ENCODE assay signal across 8 cellular contexts in genomic region chr4:102449751-102450352, GRCh38. TPM values are rescaled to one million over a fixed set of nuclear protein-coding genes. Genes with fewer than 3 reads are reported as not detected.
DNase-seq lines count a peak whose midpoint lies in the region; TF ChIP-seq lines count a peak whose summit lies in the region.

No MANE protein-coding gene starts in this region.

- TF ChIP-seq CTCF in mammary epithelial cell (conservative IDR thresholded peaks at IDR 0.05 in 1 of 2, IDR thresholded peaks at IDR 0.05 in 1 of 2; ENCODE audit: extremely low read depth in 1 of 2, insufficient read depth in 1 of 2, low read depth in 1 of 2, low read length in 2 of 2), result peak; percentile 48 to 75

- H4K20me1 ChIP-seq in mammary epithelial cell (ENCODE audit: insufficient read depth, low read length), result no peaks in the 10 kb centered on the region

- no peak overlapping the region for H3K4me3 ChIP-seq in mammary epithelial cell (replicated peaks in 1 of 3; ENCODE audit: insufficient read depth in 1 of 3, low read depth in 2 of 3, low read length in 3 of 3)

- CTCF ChIA-PET in mammary epithelial cell (lab: Charles Lee; ENCODE audit: low non-redundant PET), result no interaction called here

- no peak overlapping the region for H3K9ac ChIP-seq in mammary epithelial cell (ENCODE audit: insufficient read depth, low read length)

- no peaks in the 10 kb centered on the region for H3K36me3 ChIP-seq in mammary epithelial cell (ENCODE audit: insufficient read depth, low read length)

- no peaks in the 10 kb centered on the region for H3K27me3 ChIP-seq in mammary epithelial cell (ENCODE audit: insufficient read depth, low read length)

- no peaks in the 10 kb centered on the region for H3K4me1 ChIP-seq in mammary epithelial cell (ENCODE audit: insufficient read depth, low read length)

- no peak overlapping the region for H3K4me2 ChIP-seq in mammary epithelial cell (ENCODE audit: insufficient read depth, low read depth, low read length)

- H3K27ac ChIP-seq in mammary epithelial cell (ENCODE audit: insufficient read depth, low read depth, low read length), result no peak overlapping the region

- in situ Hi-C loops in mammary epithelial cell (cut with MboI; ENCODE audit: low sequenced_read_pairs in 2 of 2), result loop anchor here (10.0 to 25.0 kb wide), 4 partner anchors 155 to 635 kb away; no protein-coding TSS in a partner anchor

- dilution Hi-C loops in mammary epithelial cell (cut with HindIII; ENCODE audit: low sequenced_read_pairs), result no loop called here

- no peak overlapping the region for H2AFZ ChIP-seq in mammary epithelial cell (ENCODE audit: low read depth, low read length)

- peak; percentile 0 to 3 for DNase-seq in NCI-H187 (lab: John Stamatoyannopoulos, UW)
- no peak for DNase-seq in NCI-H187 treated with DMSO at 0.1 percent for 48 hours (lab: John Stamatoyannopoulos, UW)
- DNase-seq in HCEC 1CT, result peak; percentile 43
- DNase-seq in NCI-H128 (lab: John Stamatoyannopoulos, UW; ENCODE audit: unreplicated experiment), result peak; percentile 30
- DNase-seq in T follicular helper cell (ENCODE audit: low read depth), result peak; percentile 31
- peak; percentile 51 for DNase-seq in mammary epithelial cell
- DNase-seq in kidney tubule cell (ENCODE audit: low spot score), result peak; percentile 74
- peak in 2 of 3 donors; percentile 11 to 32 for DNase-seq in stimulated activated CD4-positive, alpha-beta T cell treated with anti-CD3 and anti-CD28 coated beads, TNF-alpha, amount 100 ng/mL, for 48 hours (ENCODE audit: low read depth in 3 of 3)

- BruUV-seq in mammary epithelial cell (replicated peaks; lab: Mats Ljungman, UMichigan), result no TSS peak

- no peaks in the 10 kb centered on the region for H3K9me3 ChIP-seq in mammary epithelial cell (replicated peaks; ENCODE audit: insufficient read depth, low read length)

- intact Hi-C loops in mammary epithelial cell (cut with micrococcal nuclease), result loop anchor here (1.0 to 2.0 kb wide), 5 partner anchors 51 to 641 kb away; partner anchors contain the start of gene NFKB1

- 11% methylated on average over 4 of the region's 4 CpGs for WGBS in mammary epithelial cell (ENCODE audit: low coverage, missing lambda C conversion rate)

- H3K79me2 ChIP-seq in mammary epithelial cell (ENCODE audit: insufficient read depth, low read length), result no peaks in the 10 kb centered on the region

RNA-seq across cellular contexts. Expression of gene NFKB1, which starts 51.3 kb away (rescaled TPM):
- 10 to 100 TPM; 23.5 to 52.9 TPM for total RNA-seq in mammary epithelial cell
- 25.5 TPM for polyA plus RNA-seq in mammary epithelial cell
- polyA minus RNA-seq in mammary epithelial cell, result 40.6 TPM
